8 cellular contexts compared by ENCODE assay signal in the genomic region with DNA sequence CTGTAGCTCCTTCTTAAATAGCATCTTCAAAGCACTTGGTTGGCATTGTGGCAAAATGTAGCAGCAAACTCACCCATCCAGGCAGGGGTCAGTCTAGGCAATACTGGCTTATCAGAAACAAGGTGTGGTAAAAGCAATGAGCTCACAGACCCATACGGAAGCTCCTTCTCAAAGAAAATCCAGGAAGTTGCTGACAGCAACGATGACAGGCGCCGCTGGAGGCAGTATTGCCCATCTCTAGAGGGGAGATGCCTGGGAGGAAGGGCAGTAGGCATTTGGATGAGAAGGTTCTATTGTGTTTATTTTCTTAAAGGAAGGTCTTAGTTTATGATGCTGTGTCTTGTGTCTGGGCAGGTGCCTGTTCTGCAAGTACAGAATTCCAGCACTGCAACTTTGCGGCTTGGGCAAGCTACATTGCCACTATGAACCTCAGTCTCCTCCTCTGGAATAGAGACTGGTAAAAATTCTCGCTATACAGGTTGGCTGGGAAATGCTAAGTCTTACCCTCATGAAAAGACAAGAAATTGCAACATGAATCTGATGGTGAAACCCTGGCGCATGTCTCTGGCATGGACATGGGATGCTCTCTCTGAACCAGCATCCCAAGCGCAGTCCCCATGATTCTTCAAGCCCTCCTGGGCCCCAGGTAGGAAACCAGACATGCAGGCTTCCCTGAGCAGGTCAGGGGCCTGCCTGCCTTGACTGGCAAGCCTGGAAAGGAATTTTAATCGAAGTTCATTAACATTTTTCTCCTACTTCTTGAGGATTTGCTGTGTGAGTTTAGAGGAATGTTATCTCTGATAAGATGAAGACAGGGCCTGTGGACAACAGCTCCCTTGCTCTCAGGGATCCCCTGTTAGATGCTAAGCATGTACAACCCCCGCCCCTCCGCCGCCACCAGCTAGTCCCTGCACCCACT.
DNase-seq lines count a peak whose midpoint lies in the region; ATAC-seq, FAIRE-seq and TF ChIP-seq lines count a peak whose summit lies in the region.

No MANE protein-coding gene starts in this region.

- intact Hi-C loops in kidney (cut with DNase I) = no loop called here

- no peak overlapping the region for H3K27ac ChIP-seq in kidney (ENCODE audit: low read depth in 2 of 2, low read length in 2 of 2)

- H3K9ac ChIP-seq in adipocyte (ENCODE audit: low read length) (no peak overlapping the region), kidney (ENCODE audit: low read length in 2 of 2) (no peak overlapping the region)

- in situ Hi-C loops in KBM-7 (cut with MboI; ENCODE audit: low pct_unique_long_range_greater_than_20kb, low sequenced_read_pairs) = loop anchor here (25.0 kb wide), 1 partner anchor 583 kb away; no protein-coding TSS in a partner anchor

- FAIRE-seq in kidney (lab: Jason Lieb, UNC) = no peak

- TF ChIP-seq CTCF in kidney (IDR thresholded peaks at IDR 0.05; ENCODE audit: borderline replicate concordance, extremely low read depth, insufficient read depth) = peak; percentile 65

- H3K9me3 ChIP-seq in adipocyte (ENCODE audit: control insufficient read depth, low read length) = no peaks in the 10 kb centered on the region
- H3K9me3 ChIP-seq in kidney (ENCODE audit: control insufficient read depth in 1 of 2, low read length in 2 of 2) = no peaks in the 10 kb centered on the region

- peaks cover 56% of the 10 kb centered on the region for H3K27me3 ChIP-seq in adipocyte (replicated peaks; ENCODE audit: control insufficient read depth, insufficient read depth, low read length)

- ATAC-seq in HG02588 (IDR thresholded peaks at IDR 0.05; ENCODE audit: unreplicated experiment) = no peak

- H3K4me1 ChIP-seq in adipocyte (ENCODE audit: control insufficient read depth, insufficient read depth, low read length) (no peaks in the 10 kb centered on the region), kidney (ENCODE audit: control insufficient read depth in 1 of 2, insufficient read depth in 1 of 2, low read depth in 1 of 2, low read length in 2 of 2) (peaks cover 0 to 5% of the 10 kb centered on the region in 2 donors)

- H3K4me3 ChIP-seq in adipocyte (ENCODE audit: low read length) = no peak overlapping the region
- H3K4me3 ChIP-seq in kidney (ENCODE audit: low read length in 2 of 2) = no peak overlapping the region

- H3K36me3 ChIP-seq in adipocyte (ENCODE audit: control insufficient read depth, insufficient read depth, low read length, severe bottlenecking) = no peaks in the 10 kb centered on the region
- H3K36me3 ChIP-seq in kidney (ENCODE audit: control insufficient read depth in 1 of 2, insufficient read depth in 2 of 2, low read length in 2 of 2) = no peaks in the 10 kb centered on the region

- DNase-seq in NCI-H82 (lab: John Stamatoyannopoulos, UW) = peak; percentile 70
- no peak for DNase-seq in NCI-H82 treated with DMSO at 0.1 percent for 48 hours (lab: John Stamatoyannopoulos, UW; ENCODE audit: unreplicated experiment)
- DNase-seq in KBM-7 = peak; percentile 73
- DNase-seq in adipocyte (ENCODE audit: low read depth) = peak; percentile 37
- DNase-seq in kidney = peak; percentile 73
- peak; percentile 74 for DNase-seq in ureter (ENCODE audit: low spot score)
- DNase-seq in activated CD4-positive, CD25-positive, alpha-beta regulatory T cell (lab: John Stamatoyannopoulos, UW) = no peak

Comparison
In these comparisons a context has a peak if more than half of its experiments do, and no peak if none do; other contexts are left out.
1. DNase-seq: peak in NCI-H82 (single experiment), KBM-7 (single experiment), adipocyte (single experiment), kidney (single experiment) and ureter (single experiment); none in NCI-H82 treated with DMSO at 0.1 percent for 48 hours (single experiment) and activated CD4-positive, CD25-positive, alpha-beta regulatory T cell (0 of 4).